Comparison of ENCODE assay signal across 10 cellular contexts in the genomic region with DNA sequence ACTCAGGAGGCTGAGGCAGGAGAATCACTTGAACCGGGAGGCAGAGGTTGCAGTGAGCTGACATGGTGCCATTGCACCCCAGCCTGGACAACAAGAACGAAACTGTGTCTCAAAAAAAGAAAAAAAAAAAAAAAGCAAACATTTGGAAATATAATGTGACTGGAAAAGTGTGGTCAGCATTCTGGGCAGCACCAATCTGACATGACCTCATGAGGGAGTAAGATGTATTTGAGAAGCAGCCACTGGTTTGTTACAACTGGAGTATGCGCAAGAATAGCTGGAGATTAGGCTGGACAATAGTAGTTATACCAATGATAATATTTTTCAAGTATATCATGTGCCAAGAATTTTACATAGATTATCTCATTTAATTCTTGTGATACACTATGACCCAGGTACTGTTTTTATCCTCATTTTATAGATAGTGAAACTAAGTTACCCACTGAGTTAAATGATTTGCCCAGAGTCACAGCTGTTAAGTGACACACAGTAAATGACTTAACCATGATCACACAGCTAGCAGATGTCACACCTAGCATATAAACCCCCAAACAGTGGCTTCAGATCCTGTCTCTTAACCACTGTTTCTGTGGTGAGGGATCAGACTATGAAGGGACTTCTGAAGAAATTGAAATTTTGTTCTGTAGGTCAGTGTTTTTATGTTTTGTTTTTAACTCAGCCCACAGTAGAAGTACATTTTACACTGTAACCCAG. TPM values are rescaled to one million over a fixed set of nuclear protein-coding genes. Genes with fewer than 3 reads are reported as not detected.
DNase-seq lines count a peak whose midpoint lies in the region; ATAC-seq and TF ChIP-seq lines count a peak whose summit lies in the region.
"Had no signal": no experiment of that assay in that cellular context is flagged by ENCODE, and none has a peak within 500 bp of the region (broad histone marks: within the 10 kb centered on the region; RNA-seq: fewer than 3 reads in every experiment).

No MANE protein-coding gene starts in this region.

- H3K4me3 ChIP-seq in coronary artery: peak overlapping the region; percentile 21
- H3K4me3 ChIP-seq: BLaER1 treated with 17β-estradiol and CSF1 and Interleukin-3, amounts not matched to agents 10 nM and 100 nM had no signal

- no peaks in the 10 kb centered on the region for H3K9me3 Mint-ChIP-seq in activated T-cell treated with anti-CD3 and anti-CD28 coated beads, Interleukin-2, amount 50 U/mL, for 72 hours
- H3K9me3 Mint-ChIP-seq in stimulated activated naive CD8-positive, alpha-beta T cell treated with anti-CD3 and anti-CD28 coated beads, Interleukin-15, amount 100 ng/mL, for 72 hours: no peaks in the 10 kb centered on the region
- H3K9me3 Mint-ChIP-seq in CD14-positive monocyte: peaks cover 0 to 3% (median 0%) of the 10 kb centered on the region in 7 donors

- no peak for TF ChIP-seq CTCF in coronary artery (IDR thresholded peaks at IDR 0.05)
- no peak for TF ChIP-seq CTCF in CD14-positive monocyte (IDR thresholded peaks at IDR 0.05)

- peak overlapping the region; percentile 62 to 73 for H3K27ac ChIP-seq in coronary artery
- H3K27ac ChIP-seq: BLaER1 treated with 17β-estradiol and CSF1 and Interleukin-3, amounts not matched to agents 10 nM and 100 nM had no signal

- peaks cover 18% of the 10 kb centered on the region for H3K4me1 Mint-ChIP-seq in activated T-cell treated with anti-CD3 and anti-CD28 coated beads, Interleukin-2, amount 50 U/mL, for 72 hours (ENCODE audit: low read depth)
- H3K4me1 Mint-ChIP-seq in stimulated activated naive CD8-positive, alpha-beta T cell treated with anti-CD3 and anti-CD28 coated beads, Interleukin-15, amount 100 ng/mL, for 72 hours: peaks cover 12% of the 10 kb centered on the region
- H3K4me1 Mint-ChIP-seq in CD14-positive monocyte: peaks cover 8% of the 10 kb centered on the region

- peak; percentile 92 to 98 for ATAC-seq in activated T-cell treated with anti-CD3 and anti-CD28 coated beads, Interleukin-2, amount 50 U/mL, for 72 hours (replicated peaks in 1 of 2)
- ATAC-seq in HG03175 (IDR thresholded peaks at IDR 0.05; ENCODE audit: unreplicated experiment): peak; percentile 84
- ATAC-seq in stimulated activated naive CD8-positive, alpha-beta T cell treated with anti-CD3 and anti-CD28 coated beads, Interleukin-15, amount 100 ng/mL, for 72 hours: peak; percentile 99

- no peak overlapping the region for H3K4me3 Mint-ChIP-seq in activated T-cell treated with anti-CD3 and anti-CD28 coated beads, Interleukin-2, amount 50 U/mL, for 72 hours
- no peak overlapping the region for H3K4me3 Mint-ChIP-seq in stimulated activated naive CD8-positive, alpha-beta T cell treated with anti-CD3 and anti-CD28 coated beads, Interleukin-15, amount 100 ng/mL, for 72 hours
- H3K4me3 Mint-ChIP-seq in CD14-positive monocyte: no peak overlapping the region

- peak overlapping the region; percentile 24 for H3K27ac Mint-ChIP-seq in activated T-cell treated with anti-CD3 and anti-CD28 coated beads, Interleukin-2, amount 50 U/mL, for 72 hours
- H3K27ac Mint-ChIP-seq in stimulated activated naive CD8-positive, alpha-beta T cell treated with anti-CD3 and anti-CD28 coated beads, Interleukin-15, amount 100 ng/mL, for 72 hours: no peak overlapping the region
- H3K27ac Mint-ChIP-seq in CD14-positive monocyte: peak overlapping the region in 1 of 7 donors; percentile 42

- H3K36me3 Mint-ChIP-seq in activated T-cell treated with anti-CD3 and anti-CD28 coated beads, Interleukin-2, amount 50 U/mL, for 72 hours (ENCODE audit: insufficient read depth in 2 of 2): no peaks in the 10 kb centered on the region
- H3K36me3 Mint-ChIP-seq in CD14-positive monocyte: peaks cover 1 to 11% of the 10 kb centered on the region in 2 donors

- intact Hi-C loops in CD14-positive monocyte (cut with micrococcal nuclease): no loop called here

- H3K27me3 Mint-ChIP-seq in activated T-cell treated with anti-CD3 and anti-CD28 coated beads, Interleukin-2, amount 50 U/mL, for 72 hours (ENCODE audit: low read depth): no peaks in the 10 kb centered on the region
- H3K27me3 Mint-ChIP-seq in stimulated activated naive CD8-positive, alpha-beta T cell treated with anti-CD3 and anti-CD28 coated beads, Interleukin-15, amount 100 ng/mL, for 72 hours: no peaks in the 10 kb centered on the region
- no peaks in the 10 kb centered on the region for H3K27me3 Mint-ChIP-seq in CD14-positive monocyte (ENCODE audit: low read depth in 3 of 3)

- DNase-seq in activated T-cell treated with anti-CD3 and anti-CD28 coated beads, Interleukin-2, amount 50 U/mL, for 72 hours: peak in 1 of 2 donors; percentile 11
- DNase-seq in activated T-cell treated with anti-CD3 and anti-CD28 coated beads, Interleukin-2, amount 50 U/mL, for 48 hours: no peak
- DNase-seq in coronary artery (ENCODE audit: low spot score) (no peak), CD14-positive monocyte (ENCODE audit: low spot score) (no peak), HUDEP-2 (lab: John Stamatoyannopoulos, UW; ENCODE audit: unreplicated experiment in 76 of 76) (no peak), NCI-H526 (lab: John Stamatoyannopoulos, UW) (no peak)
- DNase-seq in stimulated activated naive CD8-positive, alpha-beta T cell treated with anti-CD3 and anti-CD28 coated beads, Interleukin-15, amount 100 ng/mL, for 72 hours: peak in 1 of 2 donors; percentile 11
- DNase-seq: cerebellar nuclear complex had no signal

RNA-seq across cellular contexts. Expression of a gene that starts 11.1 kb away (rescaled TPM):
- total RNA-seq in activated T-cell treated with anti-CD3 and anti-CD28 coated beads, Interleukin-2, amount 50 U/mL, for 72 hours: 10 to 100 TPM; 16.3 to 18.9 TPM
- 10 to 100 TPM; 11.7 to 16.5 TPM for polyA plus RNA-seq in CD14-positive monocyte
